Comparison of ENCODE assay signal across 8 cellular contexts in genomic region chrX:135520553-135521404, GRCh38. TPM values are rescaled to one million over a fixed set of nuclear protein-coding genes. Genes with fewer than 3 reads are reported as not detected.
DNase-seq lines count a peak whose midpoint lies in the region; ATAC-seq and TF ChIP-seq lines count a peak whose summit lies in the region.

A gene with protein sequence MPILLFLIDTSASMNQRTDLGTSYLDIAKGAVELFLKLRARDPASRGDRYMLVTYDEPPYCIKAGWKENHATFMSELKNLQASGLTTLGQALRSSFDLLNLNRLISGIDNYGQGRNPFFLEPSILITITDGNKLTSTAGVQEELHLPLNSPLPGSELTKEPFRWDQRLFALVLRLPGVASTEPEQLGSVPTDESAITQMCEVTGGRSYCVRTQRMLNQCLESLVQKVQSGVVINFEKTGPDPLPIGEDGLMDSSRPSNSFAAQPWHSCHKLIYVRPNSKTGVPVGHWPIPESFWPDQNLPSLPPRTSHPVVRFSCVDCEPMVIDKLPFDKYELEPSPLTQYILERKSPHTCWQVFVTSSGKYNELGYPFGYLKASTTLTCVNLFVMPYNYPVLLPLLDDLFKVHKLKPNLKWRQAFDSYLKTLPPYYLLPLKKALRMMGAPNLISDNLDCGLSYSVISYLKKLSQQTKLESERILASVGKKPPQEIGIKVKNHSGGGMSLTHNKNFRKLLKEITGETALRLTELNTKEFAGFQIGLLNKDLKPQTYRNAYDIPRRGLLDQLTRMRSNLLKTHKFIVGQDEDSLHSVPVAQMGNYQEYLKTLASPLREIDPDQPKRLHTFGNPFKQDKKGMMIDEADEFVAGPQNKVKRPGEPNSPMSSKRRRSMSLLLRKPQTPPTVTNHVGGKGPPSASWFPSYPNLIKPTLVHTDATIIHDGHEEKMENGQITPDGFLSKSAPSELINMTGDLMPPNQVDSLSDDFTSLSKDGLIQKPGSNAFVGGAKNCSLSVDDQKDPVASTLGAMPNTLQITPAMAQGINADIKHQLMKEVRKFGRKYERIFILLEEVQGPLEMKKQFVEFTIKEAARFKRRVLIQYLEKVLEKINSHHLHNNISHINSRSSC (plus strand): TSS chrX:135520660. CDS start chrX:135520993, 333 bp downstream.

- H3K9me3 ChIP-seq in SK-N-SH, result no peaks in the 10 kb centered on the region

- H4K20me1 ChIP-seq in KMS-11 (ENCODE audit: insufficient read depth) (no peaks in the 10 kb centered on the region), SK-N-SH (ENCODE audit: insufficient read depth) (no peaks in the 10 kb centered on the region)

- H3K4me2 ChIP-seq in KMS-11 (peak within 1 kb of the TSS; percentile 86), SK-N-SH (peak within 1 kb of the TSS; percentile 78)

- peak; percentile 88 for ATAC-seq in GM21723 (IDR thresholded peaks at IDR 0.05; ENCODE audit: unreplicated experiment)

- H3K4me1 ChIP-seq in KMS-11 (ENCODE audit: low read depth, poor library complexity, severe bottlenecking) (peaks cover 13% of the 10 kb centered on the region), SK-N-SH (ENCODE audit: control insufficient read depth in 1 of 2, insufficient read depth in 2 of 2, low read depth in 1 of 2, low read length in 1 of 2) (no peaks in the 10 kb centered on the region)

- H3K36me3 ChIP-seq in KMS-11 (ENCODE audit: insufficient read depth), result no peaks in the 10 kb centered on the region
- H3K36me3 ChIP-seq in SK-N-SH (replicated peaks in 1 of 2; ENCODE audit: control insufficient read depth in 1 of 2, insufficient read depth in 2 of 2, low read length in 1 of 2), result no peaks in the 10 kb centered on the region

- H3K4me3 ChIP-seq in KMS-11 (IDR thresholded peaks at IDR 0.05; ENCODE audit: insufficient read depth, low read depth, low read length), result no peak within 1 kb of the TSS
- H3K4me3 ChIP-seq in SK-N-SH (ENCODE audit: low read depth in 2 of 2, low read length in 1 of 2), result peak within 1 kb of the TSS; percentile 59 to 70

- TF ChIP-seq EP300 in SK-N-SH (IDR thresholded peaks at IDR 0.05; ENCODE audit: borderline replicate concordance in 1 of 2, low read depth in 1 of 2, low read length in 1 of 2), result no peak

- H2AFZ ChIP-seq in KMS-11 (ENCODE audit: low read depth), result peak within 1 kb of the TSS; percentile 88
- peak within 1 kb of the TSS; percentile 86 for H2AFZ ChIP-seq in SK-N-SH (ENCODE audit: low read depth)

- H3K9ac ChIP-seq in KMS-11 (peak within 1 kb of the TSS; percentile 88), SK-N-SH (peak within 1 kb of the TSS; percentile 80)

- no peaks in the 10 kb centered on the region for H3K9me2 ChIP-seq in SK-N-SH

- H3K9me3 Mint-ChIP-seq in activated naive CD4-positive, alpha-beta T cell treated with anti-CD3 and anti-CD28 coated beads, Interleukin-2, amount 10 ng/mL, durations not matched to agents 7 days and 5 days, result no peaks in the 10 kb centered on the region

- H3F3A ChIP-seq in SK-N-SH (replicated peaks; ENCODE audit: insufficient read depth), result peaks cover 3% of the 10 kb centered on the region

- peaks cover 36% of the 10 kb centered on the region for H3K4me1 Mint-ChIP-seq in activated naive CD4-positive, alpha-beta T cell treated with anti-CD3 and anti-CD28 coated beads, Interleukin-2, amount 10 ng/mL, durations not matched to agents 7 days and 5 days

- CTCF ChIA-PET in SK-N-SH (lab: Yijun Ruan, JAX), result interaction anchor here (1.3 kb wide), 1 partner anchor 11 kb away, joined by 4 read pairs; no protein-coding TSS in a partner anchor
- CTCF ChIA-PET in activated naive CD4-positive, alpha-beta T cell treated with anti-CD3 and anti-CD28 coated beads, Interleukin-2, amount 10 ng/mL, durations not matched to agents 7 days and 5 days (lab: Charles Lee), result interaction anchor here (0.6 to 1.0 kb wide), 2 partner anchors 11 to 36 kb away, joined by 3 read pairs; no protein-coding TSS in a partner anchor

- H3K79me2 ChIP-seq in KMS-11 (ENCODE audit: insufficient read depth, low read depth), result peaks cover 16% of the 10 kb centered on the region; the same call in 1 of the 2 replicates
- no peaks in the 10 kb centered on the region for H3K79me2 ChIP-seq in SK-N-SH (ENCODE audit: insufficient read depth)

- H3K27me3 Mint-ChIP-seq in activated naive CD4-positive, alpha-beta T cell treated with anti-CD3 and anti-CD28 coated beads, Interleukin-2, amount 10 ng/mL, durations not matched to agents 7 days and 5 days, result no peaks in the 10 kb centered on the region

- H3K27ac Mint-ChIP-seq in activated naive CD4-positive, alpha-beta T cell treated with anti-CD3 and anti-CD28 coated beads, Interleukin-2, amount 10 ng/mL, durations not matched to agents 7 days and 5 days, result peak within 1 kb of the TSS; percentile 99

- no peaks in the 10 kb centered on the region for H3K27me3 ChIP-seq in KMS-11 (ENCODE audit: insufficient read depth, low read depth)
- H3K27me3 ChIP-seq in SK-N-SH (ENCODE audit: insufficient read depth), result no peaks in the 10 kb centered on the region

- POLR2A ChIA-PET in SK-N-SH (lab: Yijun Ruan, JAX), result interaction anchor here (0.6 to 0.7 kb wide), 2 partner anchors 30 to 1360 kb away, joined by 3 read pairs; partner anchors contain the start of gene RBMX

- no peak for TF ChIP-seq CTCF in KMS-11 (conservative IDR thresholded peaks at IDR 0.05; ENCODE audit: low read depth, low read length)
- TF ChIP-seq CTCF in SK-N-SH (IDR thresholded peaks at IDR 0.05), result no peak

- DNase-seq in EL (peak; percentile 86), SK-N-SH (peak; percentile 64), germinal center (ENCODE audit: low spot score) (peak; percentile 78), occipital lobe (lab: John Stamatoyannopoulos, UW) (peak; percentile 83)
- peak; percentile 92 for DNase-seq in activated naive CD4-positive, alpha-beta T cell treated with anti-CD3 and anti-CD28 coated beads, Interleukin-2, amount 10 ng/mL, durations not matched to agents 7 days and 5 days

- peaks cover 10% of the 10 kb centered on the region for H3K36me3 Mint-ChIP-seq in activated naive CD4-positive, alpha-beta T cell treated with anti-CD3 and anti-CD28 coated beads, Interleukin-2, amount 10 ng/mL, durations not matched to agents 7 days and 5 days

- peak within 1 kb of the TSS; percentile 78 for H3K27ac ChIP-seq in KMS-11
- peak within 1 kb of the TSS; percentile 38 to 79; a peak in 3 of 4 replicates for H3K27ac ChIP-seq in SK-N-SH (ENCODE audit: low read depth in 2 of 2, low read length in 1 of 2)
- peak within 1 kb of the TSS; percentile 56 for H3K27ac ChIP-seq in temporal lobe (ENCODE audit: low read depth, low read length)

- no peak for TF ChIP-seq RAD21 in SK-N-SH (IDR thresholded peaks at IDR 0.05; ENCODE audit: low read length)

- peak within 1 kb of the TSS; percentile 95 for H3K4me3 Mint-ChIP-seq in activated naive CD4-positive, alpha-beta T cell treated with anti-CD3 and anti-CD28 coated beads, Interleukin-2, amount 10 ng/mL, durations not matched to agents 7 days and 5 days

- 27% methylated on average over 29 of the region's 50 CpGs for whole genome bisulfite sequencing in SK-N-SH (ENCODE audit: low lambda C conversion rate)

TF ChIP-seq in SK-N-SH, 30 proteins besides CTCF, POLR2A, EP300 and RAD21 (continues in another document):
- TF ChIP-seq RFX5 (IDR thresholded peaks at IDR 0.05; ENCODE audit: low read length) (0 out of 2 replicates have a peak, but pooled peaks have one; percentile 29), YY1 (IDR thresholded peaks at IDR 0.05; ENCODE audit: low read depth) (no peak), NFIC (IDR thresholded peaks at IDR 0.05; ENCODE audit: borderline replicate concordance) (no peak), NRF1 (IDR thresholded peaks at IDR 0.05; ENCODE audit: low read depth, low read length) (no peak), JUND (IDR thresholded peaks at IDR 0.05) (no peak), RXRA (IDR thresholded peaks at IDR 0.05; ENCODE audit: borderline replicate concordance, low read depth) (no peak), FOSL2 (IDR thresholded peaks at IDR 0.05; ENCODE audit: borderline replicate concordance, low read depth) (no peak), MXI1 (IDR thresholded peaks at IDR 0.05; ENCODE audit: low read depth, low read length) (peak; percentile 63; the same call in 1 of the 2 replicates)
- TF ChIP-seq, protein P1, sequence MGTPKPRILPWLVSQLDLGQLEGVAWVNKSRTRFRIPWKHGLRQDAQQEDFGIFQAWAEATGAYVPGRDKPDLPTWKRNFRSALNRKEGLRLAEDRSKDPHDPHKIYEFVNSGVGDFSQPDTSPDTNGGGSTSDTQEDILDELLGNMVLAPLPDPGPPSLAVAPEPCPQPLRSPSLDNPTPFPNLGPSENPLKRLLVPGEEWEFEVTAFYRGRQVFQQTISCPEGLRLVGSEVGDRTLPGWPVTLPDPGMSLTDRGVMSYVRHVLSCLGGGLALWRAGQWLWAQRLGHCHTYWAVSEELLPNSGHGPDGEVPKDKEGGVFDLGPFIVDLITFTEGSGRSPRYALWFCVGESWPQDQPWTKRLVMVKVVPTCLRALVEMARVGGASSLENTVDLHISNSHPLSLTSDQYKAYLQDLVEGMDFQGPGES (IDR thresholded peaks at IDR 0.05; ENCODE audit: low read depth, low read length), result no peak
- TF ChIP-seq, protein P2, sequence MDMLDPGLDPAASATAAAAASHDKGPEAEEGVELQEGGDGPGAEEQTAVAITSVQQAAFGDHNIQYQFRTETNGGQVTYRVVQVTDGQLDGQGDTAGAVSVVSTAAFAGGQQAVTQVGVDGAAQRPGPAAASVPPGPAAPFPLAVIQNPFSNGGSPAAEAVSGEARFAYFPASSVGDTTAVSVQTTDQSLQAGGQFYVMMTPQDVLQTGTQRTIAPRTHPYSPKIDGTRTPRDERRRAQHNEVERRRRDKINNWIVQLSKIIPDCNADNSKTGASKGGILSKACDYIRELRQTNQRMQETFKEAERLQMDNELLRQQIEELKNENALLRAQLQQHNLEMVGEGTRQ (IDR thresholded peaks at IDR 0.05; ENCODE audit: borderline replicate concordance, low read depth, low read length), result peak; percentile 58; the same call in 1 of the 2 replicates
- TF ChIP-seq, protein P3, sequence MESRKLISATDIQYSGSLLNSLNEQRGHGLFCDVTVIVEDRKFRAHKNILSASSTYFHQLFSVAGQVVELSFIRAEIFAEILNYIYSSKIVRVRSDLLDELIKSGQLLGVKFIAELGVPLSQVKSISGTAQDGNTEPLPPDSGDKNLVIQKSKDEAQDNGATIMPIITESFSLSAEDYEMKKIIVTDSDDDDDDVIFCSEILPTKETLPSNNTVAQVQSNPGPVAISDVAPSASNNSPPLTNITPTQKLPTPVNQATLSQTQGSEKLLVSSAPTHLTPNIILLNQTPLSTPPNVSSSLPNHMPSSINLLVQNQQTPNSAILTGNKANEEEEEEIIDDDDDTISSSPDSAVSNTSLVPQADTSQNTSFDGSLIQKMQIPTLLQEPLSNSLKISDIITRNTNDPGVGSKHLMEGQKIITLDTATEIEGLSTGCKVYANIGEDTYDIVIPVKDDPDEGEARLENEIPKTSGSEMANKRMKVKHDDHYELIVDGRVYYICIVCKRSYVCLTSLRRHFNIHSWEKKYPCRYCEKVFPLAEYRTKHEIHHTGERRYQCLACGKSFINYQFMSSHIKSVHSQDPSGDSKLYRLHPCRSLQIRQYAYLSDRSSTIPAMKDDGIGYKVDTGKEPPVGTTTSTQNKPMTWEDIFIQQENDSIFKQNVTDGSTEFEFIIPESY (IDR thresholded peaks at IDR 0.05; ENCODE audit: borderline replicate concordance, low read depth), result no peak

RNA-seq across cellular contexts. Expression of the gene that starts here (rescaled TPM):
- polyA plus RNA-seq in SK-N-SH (2012; rRNA removed), result 2.0 and 2.9 TPM in 2 replicates
- polyA plus RNA-seq in SK-N-SH (2012; cell fraction: cytosol; rRNA removed), result 0.96 and 1.3 TPM in 2 replicates
- 7.6 and 15.1 TPM in 2 replicates for polyA plus RNA-seq in SK-N-SH (2012; cell fraction: nucleus; rRNA removed)
- total RNA-seq in occipital lobe (33.1 TPM), temporal lobe (19.4 TPM)
